8 cellular contexts compared by ENCODE assay signal in genomic region chr6:122610690-122611455, GRCh38. TPM values are rescaled to one million over a fixed set of nuclear protein-coding genes. Genes with fewer than 3 reads are reported as not detected.
DNase-seq lines count a peak whose midpoint lies in the region; ATAC-seq and TF ChIP-seq lines count a peak whose summit lies in the region.

No MANE protein-coding gene starts in this region.

- peak overlapping the region; percentile 90 for H3K4me2 ChIP-seq in SK-N-SH

- no peaks in the 10 kb centered on the region for H3K9me3 ChIP-seq in SK-N-SH
- no peaks in the 10 kb centered on the region for H3K9me3 ChIP-seq in lower lobe of right lung

- TF ChIP-seq EP300 in SK-N-SH (IDR thresholded peaks at IDR 0.05; ENCODE audit: borderline replicate concordance in 1 of 2, low read depth in 1 of 2, low read length in 1 of 2), result no peak

- H4K20me1 ChIP-seq in SK-N-SH (ENCODE audit: insufficient read depth), result no peaks in the 10 kb centered on the region

- H3K4me3 Mint-ChIP-seq in stimulated activated naive CD8-positive, alpha-beta T cell treated with anti-CD3 and anti-CD28 coated beads, Interleukin-15, Interleukin-2, amounts not matched to agents 100 ng/mL and 50 ng/mL, for 24 hours, result peak overlapping the region; percentile 77

- no peak for TF ChIP-seq RAD21 in SK-N-SH (IDR thresholded peaks at IDR 0.05; ENCODE audit: low read length)

- no peaks in the 10 kb centered on the region for H3K79me2 ChIP-seq in SK-N-SH (ENCODE audit: insufficient read depth)

- H3K27ac ChIP-seq in SK-N-SH (ENCODE audit: low read depth in 2 of 2, low read length in 1 of 2), result no peak overlapping the region
- peak overlapping the region in 6 of 59 donors; percentile 6 to 71 (median 6) for H3K27ac ChIP-seq in dorsolateral prefrontal cortex
- H3K27ac ChIP-seq in lower lobe of right lung, result no peak overlapping the region

- TF ChIP-seq CTCF in SK-N-SH (IDR thresholded peaks at IDR 0.05) (no peak), dorsolateral prefrontal cortex (IDR thresholded peaks at IDR 0.05 in 54 of 56, conservative IDR thresholded peaks at IDR 0.05 in 2 of 56; ENCODE audit: low read depth in 1 of 56, partially characterized antibody in 56 of 56) (no peak), lower lobe of right lung (IDR thresholded peaks at IDR 0.05) (no peak)

- no peaks in the 10 kb centered on the region for H3F3A ChIP-seq in SK-N-SH (replicated peaks; ENCODE audit: insufficient read depth)

- H2AFZ ChIP-seq in SK-N-SH (ENCODE audit: low read depth), result peak overlapping the region; percentile 53; the same call in 1 of the 2 replicates

- no peaks in the 10 kb centered on the region for H3K9me3 Mint-ChIP-seq in stimulated activated naive CD8-positive, alpha-beta T cell treated with anti-CD3 and anti-CD28 coated beads, Interleukin-15, Interleukin-2, amounts not matched to agents 100 ng/mL and 50 ng/mL, for 24 hours

- WGBS in SK-N-SH (ENCODE audit: low lambda C conversion rate), result 12% methylated on average over 19 of the region's 42 CpGs

- H3K4me1 Mint-ChIP-seq in stimulated activated naive CD8-positive, alpha-beta T cell treated with anti-CD3 and anti-CD28 coated beads, Interleukin-15, Interleukin-2, amounts not matched to agents 100 ng/mL and 50 ng/mL, for 24 hours (ENCODE audit: low read depth), result peaks cover 23% of the 10 kb centered on the region

- POLR2A ChIA-PET in SK-N-SH (lab: Yijun Ruan, JAX), result interaction anchor here (0.6 kb wide), 1 partner anchor 845 kb away, joined by 3 read pairs; no protein-coding TSS in a partner anchor

- H3K9ac ChIP-seq in SK-N-SH, result no peak overlapping the region

- CTCF ChIA-PET in SK-N-SH (lab: Yijun Ruan, JAX), result interaction anchor here (0.6 to 1.1 kb wide), 4 partner anchors 13 to 119 kb away, joined by 3 to 4 read pairs (median 3); no protein-coding TSS in a partner anchor

- ATAC-seq in GM21367 (IDR thresholded peaks at IDR 0.05; ENCODE audit: unreplicated experiment) (peak; percentile 15), lower lobe of right lung (peak; percentile 80 to 83)

- H3K9me2 ChIP-seq in SK-N-SH, result no peaks in the 10 kb centered on the region

- H3K27me3 Mint-ChIP-seq in stimulated activated naive CD8-positive, alpha-beta T cell treated with anti-CD3 and anti-CD28 coated beads, Interleukin-15, Interleukin-2, amounts not matched to agents 100 ng/mL and 50 ng/mL, for 24 hours, result peaks cover 59% of the 10 kb centered on the region

- H3K36me3 ChIP-seq in SK-N-SH (replicated peaks in 1 of 2; ENCODE audit: control insufficient read depth in 1 of 2, insufficient read depth in 2 of 2, low read length in 1 of 2), result no peaks in the 10 kb centered on the region
- no peaks in the 10 kb centered on the region for H3K36me3 ChIP-seq in lower lobe of right lung

- H3K27ac Mint-ChIP-seq in stimulated activated naive CD8-positive, alpha-beta T cell treated with anti-CD3 and anti-CD28 coated beads, Interleukin-15, Interleukin-2, amounts not matched to agents 100 ng/mL and 50 ng/mL, for 24 hours, result no peak overlapping the region

- intact Hi-C loops in dorsolateral prefrontal cortex (cut with DNase I) (no loop called here), lower lobe of right lung (cut with DNase I) (no loop called here)

- peak overlapping the region; percentile 43 to 63 for H3K4me3 ChIP-seq in SK-N-SH (ENCODE audit: low read depth in 2 of 2, low read length in 1 of 2)
- peak overlapping the region; percentile 42 to 90 (median 70) for H3K4me3 ChIP-seq in dorsolateral prefrontal cortex
- H3K4me3 ChIP-seq in lower lobe of right lung, result peak overlapping the region; percentile 57

- DNase-seq in Daoy (ENCODE audit: low read depth) (peak; percentile 63), HK-2 (ENCODE audit: unreplicated experiment) (peak; percentile 70), SK-N-SH (peak; percentile 46), dorsolateral prefrontal cortex (peak in 4 of 10 donors; percentile 28 to 68 (median 44)), lower lobe of right lung (peak; percentile 67), Kasumi-1 (lab: John Stamatoyannopoulos, UW) (no peak)

- H3K4me1 ChIP-seq in SK-N-SH (ENCODE audit: control insufficient read depth in 1 of 2, insufficient read depth in 2 of 2, low read depth in 1 of 2, low read length in 1 of 2) (peaks cover 0 to 14% of the 10 kb centered on the region in 2 experiments; a peak in 1 of 4 replicates), lower lobe of right lung (peaks cover 11% of the 10 kb centered on the region)

- H3K36me3 Mint-ChIP-seq in stimulated activated naive CD8-positive, alpha-beta T cell treated with anti-CD3 and anti-CD28 coated beads, Interleukin-15, Interleukin-2, amounts not matched to agents 100 ng/mL and 50 ng/mL, for 24 hours (ENCODE audit: low read depth), result no peaks in the 10 kb centered on the region

- H3K27me3 ChIP-seq in SK-N-SH (ENCODE audit: insufficient read depth), result peaks cover 30% of the 10 kb centered on the region
- peaks cover 0 to 10% (median 0%) of the 10 kb centered on the region in 45 donors for H3K27me3 ChIP-seq in dorsolateral prefrontal cortex
- peaks cover 16% of the 10 kb centered on the region for H3K27me3 ChIP-seq in lower lobe of right lung (ENCODE audit: low read depth)

TF ChIP-seq in SK-N-SH, 30 proteins besides CTCF, POLR2A, EP300 and RAD21:
- no peak for TF ChIP-seq ZBTB33 (IDR thresholded peaks at IDR 0.05; ENCODE audit: borderline replicate concordance, low read depth)
- no peak for TF ChIP-seq CHD2 (IDR thresholded peaks at IDR 0.05; ENCODE audit: low read length, partially characterized antibody)
- no peak for TF ChIP-seq USF1 (IDR thresholded peaks at IDR 0.05; ENCODE audit: borderline replicate concordance, low read depth)

RNA-seq across cellular contexts. Expression of gene PKIB, which starts 0.7 kb away (rescaled TPM):
- total RNA-seq in Daoy (2014; rRNA removed; shearing (Covaris generic)), result 23.7 and 29.1 TPM in 2 replicates
- polyA plus RNA-seq in SK-N-SH (2012; rRNA removed), result 0.30 and 0.32 TPM in 2 replicates
- 0.63 and 0.98 TPM in 2 replicates for polyA plus RNA-seq in SK-N-SH (2012; cell fraction: cytosol; rRNA removed)
- 0.07 and 0.50 TPM in 2 replicates for polyA plus RNA-seq in SK-N-SH (2012; cell fraction: nucleus; rRNA removed)
- total RNA-seq in dorsolateral prefrontal cortex (1 to 10 TPM; 1.0 to 8.9 (median 4.3) TPM), lower lobe of right lung (3.2 TPM)

Comparison
In these comparisons a context has a peak if more than half of its experiments do, and no peak if none do; other contexts are left out.
1. DNase-seq: peak in Daoy (single experiment), HK-2 (single experiment), SK-N-SH (single experiment) and lower lobe of right lung (single experiment); none in Kasumi-1 (0 of 2).
2. Peak in every context shown above with its lines, with median percentiles within 50 percentile points of each other: H3K4me3 ChIP-seq.